ENCODE assay signal across 9 cellular contexts in genomic region chr1:156421939-156422601, GRCh38. TPM values are rescaled to one million over a fixed set of nuclear protein-coding genes. Genes with fewer than 3 reads are reported as not detected.
DNase-seq lines count a peak whose midpoint lies in the region; ATAC-seq lines count a peak whose summit lies in the region.
"Had no signal": no experiment of that assay in that cellular context is flagged by ENCODE, and none has a peak within 500 bp of the region (broad histone marks: within the 10 kb centered on the region; RNA-seq: fewer than 3 reads in every experiment).

No MANE protein-coding gene starts in this region.

- H3K27me3 Mint-ChIP-seq in T-helper 1 cell treated with Interleukin-12 subunit alpha and Interleukin-12 subunit beta and Interleukin-4 antibody, amounts not matched to agents 30 μg/mL and 1 μg/mL, for 36 hours (ENCODE audit: low read depth): peaks cover 97% of the 10 kb centered on the region
- peaks cover 73 to 85% of the 10 kb centered on the region in 2 donors for H3K27me3 Mint-ChIP-seq in T-cell
- peaks cover 72 to 86% of the 10 kb centered on the region in 2 donors for H3K27me3 Mint-ChIP-seq in stimulated activated naive B cell treated with anti-CD40 and anti-IgM and Interleukin-4, amounts not matched to agents 10 μg/mL and 1 μg/mL and 100 μg/mL, for 72 hours

- peak overlapping the region; percentile 44 for H3K4me3 Mint-ChIP-seq in T-helper 1 cell treated with Interleukin-12 subunit alpha and Interleukin-12 subunit beta and Interleukin-4 antibody, amounts not matched to agents 30 μg/mL and 1 μg/mL, for 36 hours
- peak overlapping the region; percentile 66 to 96 (median 76) for H3K4me3 Mint-ChIP-seq in T-cell
- H3K4me3 Mint-ChIP-seq in stimulated activated naive B cell treated with anti-CD40 and anti-IgM and Interleukin-4, amounts not matched to agents 10 μg/mL and 1 μg/mL and 100 μg/mL, for 72 hours: peak overlapping the region; percentile 82 to 85

- H3K4me3 ChIP-seq in iPS-11a (ENCODE audit: low read depth, low read length): peak overlapping the region; percentile 51

- no peak for ATAC-seq in T-cell (replicated peaks in 1 of 4)
- no peak for ATAC-seq in stimulated activated naive B cell treated with anti-CD40 and anti-IgM and Interleukin-4, amounts not matched to agents 10 μg/mL and 1 μg/mL and 100 μg/mL, for 72 hours (replicated peaks)

- no peak for DNase-seq in T-helper 1 cell
- DNase-seq in T-cell: no peak
- no peak for DNase-seq in stimulated activated naive B cell treated with anti-CD40 and anti-IgM and Interleukin-4, amounts not matched to agents 10 μg/mL and 1 μg/mL and 100 μg/mL, for 72 hours
- no peak for DNase-seq in RPMI8226
- DNase-seq in NCI-H187 treated with DMSO at 0.1 percent for 48 hours (lab: John Stamatoyannopoulos, UW): no peak
- no peak for DNase-seq in HT-29 (ENCODE audit: low spot score)

- H3K9me3 Mint-ChIP-seq in T-helper 1 cell treated with Interleukin-12 subunit alpha and Interleukin-12 subunit beta and Interleukin-4 antibody, amounts not matched to agents 30 μg/mL and 1 μg/mL, for 36 hours: no peaks in the 10 kb centered on the region
- no peaks in the 10 kb centered on the region for H3K9me3 Mint-ChIP-seq in T-cell
- H3K9me3 Mint-ChIP-seq in stimulated activated naive B cell treated with anti-CD40 and anti-IgM and Interleukin-4, amounts not matched to agents 10 μg/mL and 1 μg/mL and 100 μg/mL, for 72 hours: no peaks in the 10 kb centered on the region

- POLR2A ChIA-PET in T-cell (lab: Charles Lee): interaction anchor here in 1 of 2 donors (0.6 kb wide), 1 partner anchor 1916 kb away, joined by 3 read pairs; no protein-coding TSS in a partner anchor

- CTCF ChIA-PET in T-cell (lab: Charles Lee): interaction anchor here in 1 of 2 donors (0.8 to 1.2 kb wide), 3 partner anchors 24 to 36 kb away, joined by 5 to 7 read pairs (median 6); no protein-coding TSS in a partner anchor

- H3K4me1 Mint-ChIP-seq in T-helper 1 cell treated with Interleukin-12 subunit alpha and Interleukin-12 subunit beta and Interleukin-4 antibody, amounts not matched to agents 30 μg/mL and 1 μg/mL, for 36 hours (ENCODE audit: low read depth): peaks cover 11% of the 10 kb centered on the region
- H3K4me1 Mint-ChIP-seq in T-cell: peaks cover 25 to 29% (median 25%) of the 10 kb centered on the region in 3 donors
- H3K4me1 Mint-ChIP-seq in stimulated activated naive B cell treated with anti-CD40 and anti-IgM and Interleukin-4, amounts not matched to agents 10 μg/mL and 1 μg/mL and 100 μg/mL, for 72 hours: peaks cover 16 to 29% of the 10 kb centered on the region in 2 donors

- H3K36me3 Mint-ChIP-seq in T-helper 1 cell treated with Interleukin-12 subunit alpha and Interleukin-12 subunit beta and Interleukin-4 antibody, amounts not matched to agents 30 μg/mL and 1 μg/mL, for 36 hours (ENCODE audit: low read depth): no peaks in the 10 kb centered on the region
- H3K36me3 Mint-ChIP-seq in T-cell: no peaks in the 10 kb centered on the region
- H3K36me3 Mint-ChIP-seq in stimulated activated naive B cell treated with anti-CD40 and anti-IgM and Interleukin-4, amounts not matched to agents 10 μg/mL and 1 μg/mL and 100 μg/mL, for 72 hours: peaks cover 4 to 7% of the 10 kb centered on the region in 2 donors

- peak overlapping the region; percentile 16 for H3K27ac Mint-ChIP-seq in T-helper 1 cell treated with Interleukin-12 subunit alpha and Interleukin-12 subunit beta and Interleukin-4 antibody, amounts not matched to agents 30 μg/mL and 1 μg/mL, for 36 hours
- H3K27ac Mint-ChIP-seq in T-cell: peak overlapping the region in 1 of 2 donors; percentile 6
- H3K27ac Mint-ChIP-seq in stimulated activated naive B cell treated with anti-CD40 and anti-IgM and Interleukin-4, amounts not matched to agents 10 μg/mL and 1 μg/mL and 100 μg/mL, for 72 hours: peak overlapping the region; percentile 88

RNA-seq across cellular contexts. Expression of gene RHBG, which starts 53.1 kb away (rescaled TPM):
- total RNA-seq in T-cell: under 1 TPM in 1 of 5 donors, not detected in 4; 0.35 TPM
- not detected in 2 replicates for total RNA-seq in HT-29 (2014; rRNA removed; shearing (Covaris generic))
- total RNA-seq: dermis microvascular lymphatic vessel endothelial cell had no signal
